ENCODE assay signal across 1 cellular context in the genomic region with DNA sequence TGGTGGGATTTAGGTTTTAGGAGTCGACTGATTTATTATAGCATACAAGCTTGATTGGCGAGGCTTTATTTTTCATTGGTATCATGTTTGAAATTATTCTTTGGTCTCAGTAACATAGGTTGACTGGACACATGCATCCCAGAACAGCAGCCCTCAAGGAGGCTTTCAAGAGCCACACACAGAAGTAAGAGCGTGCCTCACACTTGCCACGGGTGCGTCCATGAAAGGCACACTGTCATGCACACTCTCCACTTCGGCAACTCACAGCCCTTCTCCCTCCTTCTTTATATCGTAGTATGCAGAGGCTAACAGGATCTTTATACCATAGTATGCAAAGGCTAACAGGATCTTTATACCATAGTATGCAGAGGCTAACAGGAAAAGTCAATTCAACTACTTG.
TF ChIP-seq lines count a peak whose summit lies in the region.

No MANE protein-coding gene starts in this region.

TF ChIP-seq in H1, 55 proteins besides CTCF, POLR2A, EP300 and RAD21 (continued from another document):
- TF ChIP-seq, protein P1, sequence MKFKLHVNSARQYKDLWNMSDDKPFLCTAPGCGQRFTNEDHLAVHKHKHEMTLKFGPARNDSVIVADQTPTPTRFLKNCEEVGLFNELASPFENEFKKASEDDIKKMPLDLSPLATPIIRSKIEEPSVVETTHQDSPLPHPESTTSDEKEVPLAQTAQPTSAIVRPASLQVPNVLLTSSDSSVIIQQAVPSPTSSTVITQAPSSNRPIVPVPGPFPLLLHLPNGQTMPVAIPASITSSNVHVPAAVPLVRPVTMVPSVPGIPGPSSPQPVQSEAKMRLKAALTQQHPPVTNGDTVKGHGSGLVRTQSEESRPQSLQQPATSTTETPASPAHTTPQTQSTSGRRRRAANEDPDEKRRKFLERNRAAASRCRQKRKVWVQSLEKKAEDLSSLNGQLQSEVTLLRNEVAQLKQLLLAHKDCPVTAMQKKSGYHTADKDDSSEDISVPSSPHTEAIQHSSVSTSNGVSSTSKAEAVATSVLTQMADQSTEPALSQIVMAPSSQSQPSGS (IDR thresholded peaks at IDR 0.05; ENCODE audit: low read length), result no peak
- TF ChIP-seq HDAC2 (IDR thresholded peaks at IDR 0.05; ENCODE audit: borderline replicate concordance in 1 of 2, low read depth in 2 of 2, low read length in 2 of 2) (no peak), GTF2F1 (IDR thresholded peaks at IDR 0.05; ENCODE audit: borderline replicate concordance, low read depth, low read length) (no peak), MAFK (IDR thresholded peaks at IDR 0.05; ENCODE audit: low read depth, low read length) (no peak), JUND (IDR thresholded peaks at IDR 0.05; ENCODE audit: low read length) (no peak), EZH2 (IDR thresholded peaks at IDR 0.05; ENCODE audit: low read depth, low read length, severe bottlenecking) (no peak), FOSL1 (IDR thresholded peaks at IDR 0.05; ENCODE audit: insufficient read depth, low read depth, low read length) (no peak), KDM4A (IDR thresholded peaks at IDR 0.05; ENCODE audit: low read depth, low read length, severe bottlenecking) (no peak), EGR1 (IDR thresholded peaks at IDR 0.05; ENCODE audit: borderline replicate concordance, low read depth, low read length) (no peak), SRF (IDR thresholded peaks at IDR 0.05; ENCODE audit: low read depth, low read length) (no peak), BACH1 (IDR thresholded peaks at IDR 0.05; ENCODE audit: low read length) (no peak)
- TF ChIP-seq, protein P2, sequence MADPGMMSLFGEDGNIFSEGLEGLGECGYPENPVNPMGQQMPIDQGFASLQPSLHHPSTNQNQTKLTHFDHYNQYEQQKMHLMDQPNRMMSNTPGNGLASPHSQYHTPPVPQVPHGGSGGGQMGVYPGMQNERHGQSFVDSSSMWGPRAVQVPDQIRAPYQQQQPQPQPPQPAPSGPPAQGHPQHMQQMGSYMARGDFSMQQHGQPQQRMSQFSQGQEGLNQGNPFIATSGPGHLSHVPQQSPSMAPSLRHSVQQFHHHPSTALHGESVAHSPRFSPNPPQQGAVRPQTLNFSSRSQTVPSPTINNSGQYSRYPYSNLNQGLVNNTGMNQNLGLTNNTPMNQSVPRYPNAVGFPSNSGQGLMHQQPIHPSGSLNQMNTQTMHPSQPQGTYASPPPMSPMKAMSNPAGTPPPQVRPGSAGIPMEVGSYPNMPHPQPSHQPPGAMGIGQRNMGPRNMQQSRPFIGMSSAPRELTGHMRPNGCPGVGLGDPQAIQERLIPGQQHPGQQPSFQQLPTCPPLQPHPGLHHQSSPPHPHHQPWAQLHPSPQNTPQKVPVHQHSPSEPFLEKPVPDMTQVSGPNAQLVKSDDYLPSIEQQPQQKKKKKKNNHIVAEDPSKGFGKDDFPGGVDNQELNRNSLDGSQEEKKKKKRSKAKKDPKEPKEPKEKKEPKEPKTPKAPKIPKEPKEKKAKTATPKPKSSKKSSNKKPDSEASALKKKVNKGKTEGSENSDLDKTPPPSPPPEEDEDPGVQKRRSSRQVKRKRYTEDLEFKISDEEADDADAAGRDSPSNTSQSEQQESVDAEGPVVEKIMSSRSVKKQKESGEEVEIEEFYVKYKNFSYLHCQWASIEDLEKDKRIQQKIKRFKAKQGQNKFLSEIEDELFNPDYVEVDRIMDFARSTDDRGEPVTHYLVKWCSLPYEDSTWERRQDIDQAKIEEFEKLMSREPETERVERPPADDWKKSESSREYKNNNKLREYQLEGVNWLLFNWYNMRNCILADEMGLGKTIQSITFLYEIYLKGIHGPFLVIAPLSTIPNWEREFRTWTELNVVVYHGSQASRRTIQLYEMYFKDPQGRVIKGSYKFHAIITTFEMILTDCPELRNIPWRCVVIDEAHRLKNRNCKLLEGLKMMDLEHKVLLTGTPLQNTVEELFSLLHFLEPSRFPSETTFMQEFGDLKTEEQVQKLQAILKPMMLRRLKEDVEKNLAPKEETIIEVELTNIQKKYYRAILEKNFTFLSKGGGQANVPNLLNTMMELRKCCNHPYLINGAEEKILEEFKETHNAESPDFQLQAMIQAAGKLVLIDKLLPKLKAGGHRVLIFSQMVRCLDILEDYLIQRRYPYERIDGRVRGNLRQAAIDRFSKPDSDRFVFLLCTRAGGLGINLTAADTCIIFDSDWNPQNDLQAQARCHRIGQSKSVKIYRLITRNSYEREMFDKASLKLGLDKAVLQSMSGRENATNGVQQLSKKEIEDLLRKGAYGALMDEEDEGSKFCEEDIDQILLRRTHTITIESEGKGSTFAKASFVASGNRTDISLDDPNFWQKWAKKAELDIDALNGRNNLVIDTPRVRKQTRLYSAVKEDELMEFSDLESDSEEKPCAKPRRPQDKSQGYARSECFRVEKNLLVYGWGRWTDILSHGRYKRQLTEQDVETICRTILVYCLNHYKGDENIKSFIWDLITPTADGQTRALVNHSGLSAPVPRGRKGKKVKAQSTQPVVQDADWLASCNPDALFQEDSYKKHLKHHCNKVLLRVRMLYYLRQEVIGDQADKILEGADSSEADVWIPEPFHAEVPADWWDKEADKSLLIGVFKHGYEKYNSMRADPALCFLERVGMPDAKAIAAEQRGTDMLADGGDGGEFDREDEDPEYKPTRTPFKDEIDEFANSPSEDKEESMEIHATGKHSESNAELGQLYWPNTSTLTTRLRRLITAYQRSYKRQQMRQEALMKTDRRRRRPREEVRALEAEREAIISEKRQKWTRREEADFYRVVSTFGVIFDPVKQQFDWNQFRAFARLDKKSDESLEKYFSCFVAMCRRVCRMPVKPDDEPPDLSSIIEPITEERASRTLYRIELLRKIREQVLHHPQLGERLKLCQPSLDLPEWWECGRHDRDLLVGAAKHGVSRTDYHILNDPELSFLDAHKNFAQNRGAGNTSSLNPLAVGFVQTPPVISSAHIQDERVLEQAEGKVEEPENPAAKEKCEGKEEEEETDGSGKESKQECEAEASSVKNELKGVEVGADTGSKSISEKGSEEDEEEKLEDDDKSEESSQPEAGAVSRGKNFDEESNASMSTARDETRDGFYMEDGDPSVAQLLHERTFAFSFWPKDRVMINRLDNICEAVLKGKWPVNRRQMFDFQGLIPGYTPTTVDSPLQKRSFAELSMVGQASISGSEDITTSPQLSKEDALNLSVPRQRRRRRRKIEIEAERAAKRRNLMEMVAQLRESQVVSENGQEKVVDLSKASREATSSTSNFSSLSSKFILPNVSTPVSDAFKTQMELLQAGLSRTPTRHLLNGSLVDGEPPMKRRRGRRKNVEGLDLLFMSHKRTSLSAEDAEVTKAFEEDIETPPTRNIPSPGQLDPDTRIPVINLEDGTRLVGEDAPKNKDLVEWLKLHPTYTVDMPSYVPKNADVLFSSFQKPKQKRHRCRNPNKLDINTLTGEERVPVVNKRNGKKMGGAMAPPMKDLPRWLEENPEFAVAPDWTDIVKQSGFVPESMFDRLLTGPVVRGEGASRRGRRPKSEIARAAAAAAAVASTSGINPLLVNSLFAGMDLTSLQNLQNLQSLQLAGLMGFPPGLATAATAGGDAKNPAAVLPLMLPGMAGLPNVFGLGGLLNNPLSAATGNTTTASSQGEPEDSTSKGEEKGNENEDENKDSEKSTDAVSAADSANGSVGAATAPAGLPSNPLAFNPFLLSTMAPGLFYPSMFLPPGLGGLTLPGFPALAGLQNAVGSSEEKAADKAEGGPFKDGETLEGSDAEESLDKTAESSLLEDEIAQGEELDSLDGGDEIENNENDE (IDR thresholded peaks at IDR 0.05; ENCODE audit: insufficient replicate concordance, low read length), result no peak
- TF ChIP-seq, protein P3, sequence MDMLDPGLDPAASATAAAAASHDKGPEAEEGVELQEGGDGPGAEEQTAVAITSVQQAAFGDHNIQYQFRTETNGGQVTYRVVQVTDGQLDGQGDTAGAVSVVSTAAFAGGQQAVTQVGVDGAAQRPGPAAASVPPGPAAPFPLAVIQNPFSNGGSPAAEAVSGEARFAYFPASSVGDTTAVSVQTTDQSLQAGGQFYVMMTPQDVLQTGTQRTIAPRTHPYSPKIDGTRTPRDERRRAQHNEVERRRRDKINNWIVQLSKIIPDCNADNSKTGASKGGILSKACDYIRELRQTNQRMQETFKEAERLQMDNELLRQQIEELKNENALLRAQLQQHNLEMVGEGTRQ (IDR thresholded peaks at IDR 0.05; ENCODE audit: low read length), result no peak
- TF ChIP-seq, protein P4, sequence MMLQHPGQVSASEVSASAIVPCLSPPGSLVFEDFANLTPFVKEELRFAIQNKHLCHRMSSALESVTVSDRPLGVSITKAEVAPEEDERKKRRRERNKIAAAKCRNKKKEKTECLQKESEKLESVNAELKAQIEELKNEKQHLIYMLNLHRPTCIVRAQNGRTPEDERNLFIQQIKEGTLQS (IDR thresholded peaks at IDR 0.05; ENCODE audit: insufficient read depth, low read depth, low read length), result no peak
